In the genomic region with DNA sequence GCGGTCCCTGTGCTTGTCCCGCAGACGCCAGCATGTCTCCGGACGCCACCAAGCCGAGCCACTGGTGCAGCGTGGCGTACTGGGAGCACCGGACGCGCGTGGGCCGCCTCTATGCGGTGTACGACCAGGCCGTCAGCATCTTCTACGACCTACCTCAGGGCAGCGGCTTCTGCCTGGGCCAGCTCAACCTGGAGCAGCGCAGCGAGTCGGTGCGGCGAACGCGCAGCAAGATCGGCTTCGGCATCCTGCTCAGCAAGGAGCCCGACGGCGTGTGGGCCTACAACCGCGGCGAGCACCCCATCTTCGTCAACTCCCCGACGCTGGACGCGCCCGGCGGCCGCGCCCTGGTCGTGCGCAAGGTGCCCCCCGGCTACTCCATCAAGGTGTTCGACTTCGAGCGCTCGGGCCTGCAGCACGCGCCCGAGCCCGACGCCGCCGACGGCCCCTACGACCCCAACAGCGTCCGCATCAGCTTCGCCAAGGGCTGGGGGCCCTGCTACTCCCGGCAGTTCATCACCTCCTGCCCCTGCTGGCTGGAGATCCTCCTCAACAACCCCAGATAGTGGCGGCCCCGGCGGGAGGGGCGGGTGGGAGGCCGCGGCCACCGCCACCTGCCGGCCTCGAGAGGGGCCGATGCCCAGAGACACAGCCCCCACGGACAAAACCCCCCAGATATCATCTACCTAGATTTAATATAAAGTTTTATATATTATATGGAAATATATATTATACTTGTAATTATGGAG, we compare ENCODE assay signal across 22 cellular contexts.
"Had no signal": no experiment of that assay in that cellular context is flagged by ENCODE, and none has a peak within 500 bp of the region (broad histone marks: within the 10 kb centered on the region; RNA-seq: fewer than 3 reads in every experiment).

No MANE protein-coding gene starts in this region.

- ATAC-seq: activated T-helper 17 cell treated with anti-CD3 and anti-CD28 coated beads, Interleukin-2, amount 50 U/mL, for 72 hours; left lobe of liver; sciatic nerve had no signal

- H3K4me2 ChIP-seq: smooth muscle cell had no signal

- DNase-seq: activated CD4-positive, alpha-beta T cell treated with anti-CD3 and anti-CD28 coated beads for 1 hour; activated CD4-positive, alpha-beta T cell treated with anti-CD3 and anti-CD28 coated beads, Interleukin-2, amount 50 U/mL, for 1 hour; activated naive CD4-positive, alpha-beta T cell treated with anti-CD3 and anti-CD28 coated beads for 36 hours; activated naive CD8-positive, alpha-beta T cell treated with anti-CD3 and anti-CD28 coated beads, Interleukin-2, amount 10 ng/mL, durations not matched to agents 7 days and 5 days; activated T-cell treated with anti-CD3 and anti-CD28 coated beads, Interleukin-2, amount 50 U/mL, for 24 hours; amniotic stem cell; dermis blood vessel endothelial cell; effector CD8-positive, alpha-beta T cell; erythroblast; foreskin fibroblast; heart right ventricle; stimulated activated CD4-positive, alpha-beta T cell treated with anti-CD3 and anti-CD28 coated beads, Interleukin-15, amount 100 ng/mL, for 24 hours; stimulated activated CD4-positive, alpha-beta T cell treated with anti-CD3 and anti-CD28 coated beads, Interleukin-2, amount 100 ng/mL, for 48 hours; stimulated activated naive CD4-positive, alpha-beta T cell; T-helper 1 cell; T-helper 9 cell had no signal

- H3K79me2 ChIP-seq: parathyroid adenoma had no signal

- H3K27me3 ChIP-seq: heart right ventricle, upper lobe of left lung had no signal

- H3K4me1 ChIP-seq: parathyroid adenoma had no signal

- H3K4me3 ChIP-seq: heart right ventricle, smooth muscle cell, upper lobe of left lung had no signal

- H2AFZ ChIP-seq: parathyroid adenoma had no signal

- H3K27ac ChIP-seq: heart right ventricle, parathyroid adenoma had no signal

- H3K9me3 ChIP-seq: heart right ventricle, upper lobe of left lung had no signal
